In genomic region chr11:57482782-57483569, GRCh38 we compare ENCODE assay signal across 8 cellular contexts. TPM values are rescaled to one million over a fixed set of nuclear protein-coding genes. Genes with fewer than 3 reads are reported as not detected.
DNase-seq lines count a peak whose midpoint lies in the region; ATAC-seq and TF ChIP-seq lines count a peak whose summit lies in the region.

No MANE protein-coding gene starts in this region.

- no peak overlapping the region for H3K27ac Mint-ChIP-seq in activated T-helper 2 cell treated with anti-CD3 and anti-CD28 coated beads, Interferon-gamma antibody, Interleukin-2, Interleukin-4, amounts not matched to agents 10 μg/mL and 5 μg/mL and 100 μg/mL, durations not matched to agents 14 hours and 24 hours and 36 hours

- H3K36me3 ChIP-seq in sigmoid colon: peaks cover 19 to 46% (median 25%) of the 10 kb centered on the region in 4 donors

- TF ChIP-seq CTCF in AG09319 (IDR thresholded peaks at IDR 0.05; ENCODE audit: low read depth, low read length) (peak; percentile 62), sigmoid colon (IDR thresholded peaks at IDR 0.05) (peak; percentile 5 to 49 (median 36))

- peak overlapping the region in 2 of 4 donors; percentile 15 to 20 for H3K4me3 ChIP-seq in sigmoid colon

- intact Hi-C loops in activated T-helper 2 cell treated with anti-CD3 and anti-CD28 coated beads, Interferon-gamma antibody, Interleukin-2, Interleukin-4, amounts not matched to agents 10 μg/mL and 5 μg/mL and 100 μg/mL, durations not matched to agents 14 hours and 24 hours and 36 hours (cut with micrococcal nuclease): loop anchor here (5.0 kb wide), 1 partner anchor 84 kb away; the partner anchor contains the start of gene UBE2L6
- intact Hi-C loops in sigmoid colon (cut with DNase I): no loop called here

- peaks cover 34% of the 10 kb centered on the region for H3K27me3 Mint-ChIP-seq in activated T-helper 2 cell treated with anti-CD3 and anti-CD28 coated beads, Interferon-gamma antibody, Interleukin-2, Interleukin-4, amounts not matched to agents 10 μg/mL and 5 μg/mL and 100 μg/mL, durations not matched to agents 14 hours and 24 hours and 36 hours (ENCODE audit: low read depth)

- ATAC-seq in GM21381 (IDR thresholded peaks at IDR 0.05; ENCODE audit: unreplicated experiment) (peak; percentile 44), GM19328 (IDR thresholded peaks at IDR 0.05; ENCODE audit: unreplicated experiment) (no peak)

- WGBS in sigmoid colon, 2 donors: 3 to 5% methylated on average over 52 of the region's 52 CpGs

- H3K9me3 ChIP-seq in sigmoid colon: no peaks in the 10 kb centered on the region

- TF ChIP-seq EP300 in sigmoid colon (IDR thresholded peaks at IDR 0.05): no peak

- H3K4me1 Mint-ChIP-seq in activated T-helper 2 cell treated with anti-CD3 and anti-CD28 coated beads, Interferon-gamma antibody, Interleukin-2, Interleukin-4, amounts not matched to agents 10 μg/mL and 5 μg/mL and 100 μg/mL, durations not matched to agents 14 hours and 24 hours and 36 hours (ENCODE audit: low read depth): peaks cover 6% of the 10 kb centered on the region

- H3K9me3 Mint-ChIP-seq in activated T-helper 2 cell treated with anti-CD3 and anti-CD28 coated beads, Interferon-gamma antibody, Interleukin-2, Interleukin-4, amounts not matched to agents 10 μg/mL and 5 μg/mL and 100 μg/mL, durations not matched to agents 14 hours and 24 hours and 36 hours: no peaks in the 10 kb centered on the region

- DNase-seq in AG09319 (ENCODE audit: extremely low read depth, low read depth): no peak
- DNase-seq in NCI-H748 (lab: John Stamatoyannopoulos, UW; ENCODE audit: unreplicated experiment): peak; percentile 60
- peak; percentile 30 for DNase-seq in activated T-helper 2 cell treated with anti-CD3 and anti-CD28 coated beads, Interferon-gamma antibody, Interleukin-2, Interleukin-4, amounts not matched to agents 10 μg/mL and 5 μg/mL and 100 μg/mL, durations not matched to agents 14 hours and 24 hours and 36 hours (ENCODE audit: low spot score)
- DNase-seq in glomerular visceral epithelial cell (ENCODE audit: extremely low spot score): peak; percentile 31
- DNase-seq in sigmoid colon: no peak
- DNase-seq in Ammon's horn (ENCODE audit: low spot score): no peak

- H3K27me3 ChIP-seq in sigmoid colon: peaks cover 15 to 38% (median 29%) of the 10 kb centered on the region in 3 donors

- H3K4me3 Mint-ChIP-seq in activated T-helper 2 cell treated with anti-CD3 and anti-CD28 coated beads, Interferon-gamma antibody, Interleukin-2, Interleukin-4, amounts not matched to agents 10 μg/mL and 5 μg/mL and 100 μg/mL, durations not matched to agents 14 hours and 24 hours and 36 hours (ENCODE audit: low read depth): no peak overlapping the region

- H3K36me3 Mint-ChIP-seq in activated T-helper 2 cell treated with anti-CD3 and anti-CD28 coated beads, Interferon-gamma antibody, Interleukin-2, Interleukin-4, amounts not matched to agents 10 μg/mL and 5 μg/mL and 100 μg/mL, durations not matched to agents 14 hours and 24 hours and 36 hours (ENCODE audit: low read depth): peaks cover 12% of the 10 kb centered on the region

- no peak overlapping the region for H3K27ac ChIP-seq in sigmoid colon

- H3K4me1 ChIP-seq in sigmoid colon: peaks cover 0 to 15% (median 11%) of the 10 kb centered on the region in 4 donors

- no peak for TF ChIP-seq POLR2A in sigmoid colon (IDR thresholded peaks at IDR 0.05)

RNA-seq across cellular contexts. Expression of gene RTN4RL2, which starts 22.6 kb away (rescaled TPM):
- 0.18 TPM in 1 of 2 replicates, not detected in the other for total RNA-seq in activated T-helper 2 cell treated with anti-CD3 and anti-CD28 coated beads, Interferon-gamma antibody, Interleukin-2, Interleukin-4, amounts not matched to agents 10 μg/mL and 5 μg/mL and 100 μg/mL, durations not matched to agents 14 hours and 24 hours and 36 hours
- total RNA-seq in sigmoid colon: under 1 TPM in 2 of 4 donors, not detected in 2; 0.41 to 0.66 TPM
- under 1 TPM in 2 of 3 donors, not detected in 1; 0.60 to 0.63 TPM for polyA plus RNA-seq in sigmoid colon

RNA-seq across cellular contexts. Expression of gene SLC43A1, which starts 32.5 kb away (rescaled TPM):
- total RNA-seq in activated T-helper 2 cell treated with anti-CD3 and anti-CD28 coated beads, Interferon-gamma antibody, Interleukin-2, Interleukin-4, amounts not matched to agents 10 μg/mL and 5 μg/mL and 100 μg/mL, durations not matched to agents 14 hours and 24 hours and 36 hours: 27.6 and 30.9 TPM in 2 replicates
- total RNA-seq in sigmoid colon: 10 to 100 TPM; 19.1 to 32.4 (median 27.4) TPM
- polyA plus RNA-seq in sigmoid colon: 10 to 100 TPM in 1 of 3 donors, 1 to 10 TPM in 1, under 1 TPM in 1; 0.92 to 14.3 (median 5.4) TPM

RNA-seq across cellular contexts. Expression of gene TIMM10, which starts 47.6 kb away (rescaled TPM):
- total RNA-seq in activated T-helper 2 cell treated with anti-CD3 and anti-CD28 coated beads, Interferon-gamma antibody, Interleukin-2, Interleukin-4, amounts not matched to agents 10 μg/mL and 5 μg/mL and 100 μg/mL, durations not matched to agents 14 hours and 24 hours and 36 hours: 76.9 and 90.0 TPM in 2 replicates
- total RNA-seq in sigmoid colon: 10 to 100 TPM; 22.4 to 59.7 (median 33.0) TPM
- 10 to 100 TPM; 48.0 to 62.9 (median 52.7) TPM for polyA plus RNA-seq in sigmoid colon

RNA-seq across cellular contexts. Expression of gene SMTNL1, which starts 54.4 kb away (rescaled TPM):
- total RNA-seq in activated T-helper 2 cell treated with anti-CD3 and anti-CD28 coated beads, Interferon-gamma antibody, Interleukin-2, Interleukin-4, amounts not matched to agents 10 μg/mL and 5 μg/mL and 100 μg/mL, durations not matched to agents 14 hours and 24 hours and 36 hours: not detected in 2 replicates
- total RNA-seq in sigmoid colon: not detected
- not detected for polyA plus RNA-seq in sigmoid colon

RNA-seq across cellular contexts. Expression of gene SLC43A3, which starts 56.1 kb away (rescaled TPM):
- 174 and 189 TPM in 2 replicates for total RNA-seq in activated T-helper 2 cell treated with anti-CD3 and anti-CD28 coated beads, Interferon-gamma antibody, Interleukin-2, Interleukin-4, amounts not matched to agents 10 μg/mL and 5 μg/mL and 100 μg/mL, durations not matched to agents 14 hours and 24 hours and 36 hours
- 10 to 100 TPM; 25.2 to 43.9 (median 31.9) TPM for total RNA-seq in sigmoid colon
- polyA plus RNA-seq in sigmoid colon: 10 to 100 TPM; 11.3 to 16.9 (median 12.6) TPM

Comparison
In these comparisons a context has a peak if more than half of its experiments do, and no peak if none do; other contexts are left out.
1. DNase-seq: peak in NCI-H748 (single experiment), activated T-helper 2 cell treated with anti-CD3 and anti-CD28 coated beads, Interferon-gamma antibody, Interleukin-2, Interleukin-4, amounts not matched to agents 10 μg/mL and 5 μg/mL and 100 μg/mL, durations not matched to agents 14 hours and 24 hours and 36 hours (single experiment) and glomerular visceral epithelial cell (single experiment); none in AG09319 (single experiment), sigmoid colon (single experiment) and Ammon's horn (single experiment).